Comparison of ENCODE assay signal across 27 cellular contexts in genomic region chr2:15081356-15081755, GRCh38.
"Had no signal": no experiment of that assay in that cellular context is flagged by ENCODE, and none has a peak within 500 bp of the region (broad histone marks: within the 10 kb centered on the region; RNA-seq: fewer than 3 reads in every experiment).

No MANE protein-coding gene starts in this region.

- H3K4me3 ChIP-seq: ascending aorta, breast epithelium, cardiac muscle cell, colonic mucosa had no signal

- DNase-seq: activated CD4-positive, alpha-beta memory T cell treated with anti-CD3 and anti-CD28 coated beads, Interleukin-2, amount 10 ng/mL, durations not matched to agents 7 days and 5 days; activated CD4-positive, alpha-beta T cell treated with anti-CD3 and anti-CD28 coated beads for 1 hour; activated CD4-positive, alpha-beta T cell treated with anti-CD3 and anti-CD28 coated beads for 4 hours; activated CD4-positive, alpha-beta T cell treated with anti-CD3 and anti-CD28 coated beads, Interleukin-2, amount 10 ng/mL, durations not matched to agents 7 days and 5 days; activated CD4-positive, alpha-beta T cell treated with anti-CD3 and anti-CD28 coated beads, Interleukin-2, amount 50 U/mL, for 4 hours; activated CD8-positive, alpha-beta memory T cell treated with anti-CD3 and anti-CD28 coated beads, Interleukin-2, amount 50 U/mL, for 48 hours; activated gamma-delta T cell; activated naive CD4-positive, alpha-beta T cell; activated naive CD4-positive, alpha-beta T cell treated with anti-CD3 and anti-CD28 coated beads, Interleukin-2, amount 10 ng/mL, durations not matched to agents 7 days and 5 days; activated naive CD8-positive, alpha-beta T cell treated with anti-CD3 and anti-CD28 coated beads, Interleukin-2, amount 10 ng/mL, durations not matched to agents 7 days and 5 days; activated T-cell treated with anti-CD3 and anti-CD28 coated beads for 4 hours; activated T-cell treated with anti-CD3 and anti-CD28 coated beads, Interleukin-2, amount 50 U/mL, for 24 hours; activated T-cell treated with anti-CD3 and anti-CD28 coated beads, Interleukin-2, amount 50 U/mL, for 72 hours; central memory CD4-positive, alpha-beta T cell; cerebellar nuclear complex; colonic mucosa; effector CD8-positive, alpha-beta T cell; foreskin fibroblast; head of caudate nucleus; T-helper 2 cell had no signal

- H3K27ac ChIP-seq: ascending aorta, breast epithelium, cardiac muscle cell, colonic mucosa, epithelial cell of prostate, VCaP had no signal

- H3K4me1 ChIP-seq: ascending aorta, breast epithelium, colonic mucosa had no signal

- H3K27me3 ChIP-seq: ascending aorta, breast epithelium, cardiac muscle cell, colonic mucosa had no signal

- ATAC-seq: activated naive CD4-positive, alpha-beta T cell treated with anti-CD3 and anti-CD28 coated beads, Interleukin-2, amount 50 U/mL, for 72 hours; activated T-cell treated with anti-CD3 and anti-CD28 coated beads, Interleukin-2, amount 50 U/mL, for 72 hours; WTC11 had no signal

- H3K9me3 ChIP-seq: ascending aorta, breast epithelium, colonic mucosa had no signal

- H3K36me3 ChIP-seq: ascending aorta, breast epithelium, cardiac muscle cell, colonic mucosa had no signal
